Comparison of ENCODE assay signal across 14 cellular contexts in the genomic region with DNA sequence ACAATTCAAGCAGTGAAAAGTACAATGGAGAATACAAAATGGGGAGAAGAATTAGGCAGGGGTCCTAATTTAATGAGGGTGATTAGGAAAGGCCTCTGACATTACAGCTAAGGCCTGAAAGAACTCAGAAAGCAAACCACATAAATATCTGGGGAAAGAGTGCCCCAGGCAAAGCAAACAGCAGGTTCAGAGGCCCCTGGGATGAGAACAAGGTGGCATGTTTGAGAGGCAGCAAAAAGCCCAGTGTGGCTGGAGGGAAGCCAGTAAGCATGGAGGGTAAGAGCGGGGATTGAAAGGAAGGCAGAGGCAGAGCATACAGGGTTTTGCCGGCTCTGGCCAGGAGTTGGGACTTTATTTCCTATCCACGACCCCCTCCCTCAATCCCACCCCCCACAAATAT. TPM values are rescaled to one million over a fixed set of nuclear protein-coding genes. Genes with fewer than 3 reads are reported as not detected.
DNase-seq lines count a peak whose midpoint lies in the region; ATAC-seq lines count a peak whose summit lies in the region.
"Had no signal": no experiment of that assay in that cellular context is flagged by ENCODE, and none has a peak within 500 bp of the region (broad histone marks: within the 10 kb centered on the region; RNA-seq: fewer than 3 reads in every experiment).

No MANE protein-coding gene starts in this region.

- H3K4me1 Mint-ChIP-seq in T-helper 17 cell: peaks cover 23% of the 10 kb centered on the region

- no peak for ATAC-seq in Right ventricle myocardium superior (ENCODE audit: poor library complexity)
- no peak for ATAC-seq in left ventricle myocardium superior
- no peak for ATAC-seq in T-helper 17 cell
- no peak for ATAC-seq in GM21737 (IDR thresholded peaks at IDR 0.05; ENCODE audit: unreplicated experiment)
- ATAC-seq: HCT116, PC-3 had no signal

- no peak overlapping the region for H3K4me3 Mint-ChIP-seq in T-helper 17 cell
- H3K4me3 Mint-ChIP-seq: IgD-negative memory B cell; T-helper 2 cell treated with Interferon-gamma antibody and Interleukin-4, amounts not matched to agents 5 μg/mL and 100 μg/mL, for 36 hours had no signal

- H4K20me1 ChIP-seq in Karpas-422 (ENCODE audit: insufficient read depth, low read depth, low read length): no peaks in the 10 kb centered on the region

- no peaks in the 10 kb centered on the region for H3K4me1 ChIP-seq in Karpas-422 (ENCODE audit: low read length)

- no peak overlapping the region for H3K4me2 ChIP-seq in Karpas-422 (ENCODE audit: low read depth, low read length, poor library complexity, severe bottlenecking)

- H2AFZ ChIP-seq in Karpas-422 (ENCODE audit: low read length): no peak overlapping the region

- H3K27me3 ChIP-seq in Karpas-422 (ENCODE audit: low read length): no peaks in the 10 kb centered on the region

- H3K4me3 ChIP-seq in Karpas-422 (ENCODE audit: low read length): no peak overlapping the region

- H3K27me3 Mint-ChIP-seq in T-helper 17 cell: no peaks in the 10 kb centered on the region
- H3K27me3 Mint-ChIP-seq: IgD-negative memory B cell had no signal

- H3K27ac ChIP-seq in KOPT-K1 (ENCODE audit: low read depth, low read length, poor library complexity, severe bottlenecking) (peak overlapping the region; percentile 28), Karpas-422 (ENCODE audit: low read length) (no peak overlapping the region)

- DNase-seq in Right ventricle myocardium superior (peak; percentile 3), left ventricle myocardium superior (no peak), T-helper 17 cell (no peak), Ammon's horn (ENCODE audit: low spot score) (no peak), Karpas-422 (no peak)
- DNase-seq: NCI-H1930, NCI-H526 treated with DMSO at 0.1 percent for 48 hours, PC-3, SIG-M5 had no signal

- intact Hi-C loops in Right ventricle myocardium superior (cut with DNase I) (no loop called here), left ventricle myocardium superior (cut with micrococcal nuclease) (no loop called here)

- H3K79me2 ChIP-seq in Karpas-422 (ENCODE audit: low read length): no peaks in the 10 kb centered on the region

- H3K36me3 ChIP-seq in KOPT-K1 (ENCODE audit: insufficient read depth, low read length) (no peaks in the 10 kb centered on the region), Karpas-422 (ENCODE audit: insufficient read depth, low read length) (no peaks in the 10 kb centered on the region)

- H3K27ac Mint-ChIP-seq in T-helper 17 cell: peak overlapping the region; percentile 88
- H3K27ac Mint-ChIP-seq: IgD-negative memory B cell; T-helper 2 cell treated with Interferon-gamma antibody and Interleukin-4, amounts not matched to agents 5 μg/mL and 100 μg/mL, for 36 hours had no signal

- no peaks in the 10 kb centered on the region for H3K9me2 ChIP-seq in Karpas-422 (replicated peaks; ENCODE audit: insufficient read depth, low read length)

- H3K36me3 Mint-ChIP-seq in T-helper 17 cell (ENCODE audit: low read depth): no peaks in the 10 kb centered on the region
- H3K36me3 Mint-ChIP-seq: IgD-negative memory B cell had no signal

- H3K9ac ChIP-seq in Karpas-422 (ENCODE audit: low read length): no peak overlapping the region

- H3K9me3 ChIP-seq in KOPT-K1 (ENCODE audit: insufficient read depth, low read length, poor library complexity, severe bottlenecking) (no peaks in the 10 kb centered on the region), T-helper 17 cell (ENCODE audit: control insufficient read depth, low read length, poor library complexity, severe bottlenecking) (no peaks in the 10 kb centered on the region), Karpas-422 (ENCODE audit: low read length) (no peaks in the 10 kb centered on the region)

RNA-seq across cellular contexts. Expression of a gene that starts 33.4 kb away (rescaled TPM):
- total RNA-seq in Right ventricle myocardium superior: 475 TPM
- 515 TPM for total RNA-seq in left ventricle myocardium superior
- total RNA-seq in T-helper 17 cell: 10 to 100 TPM; 58.1 to 71.4 TPM
- total RNA-seq in Karpas-422 (2014; rRNA removed; shearing (Covaris generic); ENCODE audit: low replicate concordance): 218 and 303 TPM in 2 replicates
